1 cellular context compared by ENCODE assay signal in genomic region chr7:7156663-7157062, GRCh38.
TF ChIP-seq lines count a peak whose summit lies in the region.

No MANE protein-coding gene starts in this region.

TF ChIP-seq in WTC11, 78 proteins besides CTCF, POLR2A, EP300 and RAD21 (continued from another document):
- TF ChIP-seq ZNF281 (CRISPR knock-in tag; IDR thresholded peaks at IDR 0.05) (no peak), RORB (CRISPR knock-in tag; IDR thresholded peaks at IDR 0.05) (no peak), ZNF532 (CRISPR knock-in tag; IDR thresholded peaks at IDR 0.05; ENCODE audit: borderline replicate concordance) (no peak)
